In the genomic region with DNA sequence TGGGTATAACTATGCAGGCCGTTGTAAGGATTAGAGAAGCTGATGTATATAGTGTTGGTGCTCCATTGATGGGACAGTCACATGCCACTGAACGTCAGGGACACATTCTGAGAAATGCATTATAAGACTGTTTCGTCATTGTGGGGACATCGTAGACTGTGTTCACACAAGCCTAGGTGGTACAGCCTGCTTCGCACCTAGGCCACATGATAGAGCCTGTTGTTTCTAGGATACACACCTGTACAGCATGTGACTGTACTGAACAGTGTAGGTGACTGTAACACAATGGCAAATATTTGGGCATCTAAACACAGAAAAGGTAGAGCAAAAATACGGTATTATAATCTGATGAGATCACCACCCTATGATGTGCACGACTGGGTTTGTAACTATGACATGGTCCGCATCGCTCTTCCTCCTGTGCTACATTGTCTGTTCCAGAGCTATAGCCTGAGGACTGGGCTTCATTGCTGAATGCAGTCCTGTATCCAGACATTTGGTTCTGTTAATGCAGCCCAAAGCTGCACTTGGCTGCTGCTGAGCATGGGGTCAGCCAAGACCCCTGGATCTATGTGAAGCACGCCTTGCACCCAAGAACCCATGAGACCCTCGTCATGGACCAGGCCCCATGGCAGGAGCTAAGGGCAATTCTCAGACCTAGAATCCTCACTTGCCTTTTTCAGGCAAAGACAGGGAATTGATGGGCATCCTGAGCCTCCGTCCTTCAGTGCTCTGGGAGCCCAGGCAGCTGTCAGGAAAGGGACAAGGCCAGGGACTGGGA, we compare ENCODE assay signal across 14 cellular contexts. TPM values are rescaled to one million over a fixed set of nuclear protein-coding genes. Genes with fewer than 3 reads are reported as not detected.
DNase-seq lines count a peak whose midpoint lies in the region; ATAC-seq, FAIRE-seq and TF ChIP-seq lines count a peak whose summit lies in the region.
"Had no signal": no experiment of that assay in that cellular context is flagged by ENCODE, and none has a peak within 500 bp of the region (broad histone marks: within the 10 kb centered on the region; RNA-seq: fewer than 3 reads in every experiment).

No MANE protein-coding gene starts in this region.

- no peak overlapping the region for H4K5ac ChIP-seq in H1 (ENCODE audit: insufficient read length, low read depth, low read length)

- H2BK12ac ChIP-seq in H1 (ENCODE audit: low read depth, low read length), result peak overlapping the region; percentile 82; the same call in 1 of the 2 replicates

- no peak overlapping the region for H3K9ac ChIP-seq in H1 (replicated peaks in 1 of 4; ENCODE audit: extremely low read depth in 1 of 4, low read depth in 3 of 4, low read length in 3 of 4)
- H3K9ac ChIP-seq: BLaER1 had no signal

- DNase-seq in A549 (ENCODE audit: low read depth in 1 of 2, low spot score in 1 of 2) (no peak), HTR-8/SVneo (ENCODE audit: insufficient read length, low spot score) (no peak), H1 (ENCODE audit: low read depth in 1 of 2, low spot score in 2 of 2) (peak in 1 of 2 experiments; percentile 29), osteoblast (ENCODE audit: insufficient read length, low spot score, missing footprints) (no peak), DMS53 (lab: John Stamatoyannopoulos, UW) (no peak)
- DNase-seq in stimulated activated CD4-positive, alpha-beta T cell treated with anti-CD3 and anti-CD28 coated beads, Interleukin-15, amount 100 ng/mL, for 24 hours, result no peak
- no peak for DNase-seq in activated CD4-positive, alpha-beta T cell treated with anti-CD3 and anti-CD28 coated beads for 1 hour

- H3K4ac ChIP-seq in H1 (replicated peaks; ENCODE audit: insufficient read length, low read depth, low read length), result no peak overlapping the region

- TF ChIP-seq POLR2A in A549 (IDR thresholded peaks at IDR 0.05; ENCODE audit: low read length) (no peak), H1 (IDR thresholded peaks at IDR 0.05; ENCODE audit: control extremely low read depth in 1 of 2, low read depth in 2 of 2, low read length in 2 of 2) (no peak)

- H2AK5ac ChIP-seq in H1 (ENCODE audit: low read depth, low read length), result no peak overlapping the region

- no peak overlapping the region for H2BK120ac ChIP-seq in H1 (replicated peaks; ENCODE audit: low read depth, low read length)

- H3K27ac ChIP-seq in A549, result no peak overlapping the region
- H3K27ac ChIP-seq in H1 (ENCODE audit: low read depth, low read length), result no peak overlapping the region
- H3K27ac ChIP-seq in osteoblast (ENCODE audit: low read depth, low read length), result no peak overlapping the region
- H3K27ac ChIP-seq: BLaER1, HL-60, Peyer's patch had no signal

- H3K56ac ChIP-seq in H1 (replicated peaks; ENCODE audit: insufficient read length, low read depth, low read length), result no peak overlapping the region

- CTCF ChIA-PET in A549 (lab: Yijun Ruan, JAX), result interaction anchor here (0.5 to 4.8 kb wide), 46 partner anchors 9 to 635 kb away, joined by 3 to 70 read pairs (median 5); a partner anchor contains a TSS
- CTCF ChIA-PET in H1 (lab: Charles Lee; ENCODE audit: partially characterized antibody), result interaction anchor here (0.7 to 13.3 kb wide), 49 partner anchors 10 to 528 kb away, joined by 3 to 336 read pairs (median 6); a partner anchor contains a TSS

- H3K18ac ChIP-seq in H1 (ENCODE audit: extremely low read depth, low read length), result 0 out of 2 replicates have a peak overlapping the region, but pooled peaks have one; percentile 27

- FAIRE-seq in A549 (lab: Jason Lieb, UNC) (no peak), HTR-8/SVneo (lab: Jason Lieb, UNC) (peak; percentile 52), H1 (lab: Jason Lieb, UNC) (no peak)
- FAIRE-seq: H54 had no signal

- H3K36me3 ChIP-seq in H1 (ENCODE audit: control insufficient read depth in 2 of 4, insufficient read depth in 4 of 4, low read length in 3 of 4) (no peaks in the 10 kb centered on the region), osteoblast (ENCODE audit: insufficient read depth, low read length) (no peaks in the 10 kb centered on the region)
- H3K36me3 ChIP-seq: BLaER1, Peyer's patch had no signal

- no peak overlapping the region for H2AFZ ChIP-seq in H1 (ENCODE audit: low read length)
- H2AFZ ChIP-seq in osteoblast (ENCODE audit: low read length), result peak overlapping the region; percentile 55

- no peak overlapping the region for H4K8ac ChIP-seq in H1 (ENCODE audit: extremely low read depth, insufficient read depth, low read length)

- H2BK20ac ChIP-seq in H1 (ENCODE audit: low read length), result peak overlapping the region; percentile 62; the same call in 1 of the 2 replicates

- TF ChIP-seq CTCF in A549 (IDR thresholded peaks at IDR 0.05), result no peak
- no peak for TF ChIP-seq CTCF in H1 (IDR thresholded peaks at IDR 0.05; ENCODE audit: control extremely low read depth in 1 of 3, insufficient read depth in 1 of 3, low read depth in 1 of 3, low read length in 3 of 3)
- TF ChIP-seq CTCF in osteoblast (IDR thresholded peaks at IDR 0.05; ENCODE audit: extremely low read depth, low read depth, low read length), result no peak

- no peaks in the 10 kb centered on the region for H3K79me2 ChIP-seq in H1 (ENCODE audit: control insufficient read depth in 1 of 2, insufficient read depth in 2 of 2, low read length in 2 of 2)
- H3K79me2 ChIP-seq in osteoblast (ENCODE audit: insufficient read depth, low read length), result no peaks in the 10 kb centered on the region

- H3K23ac ChIP-seq in H1 (ENCODE audit: insufficient read length), result no peak overlapping the region

- WGBS in A549 (ENCODE audit: missing lambda C conversion rate), result 62% methylated on average over 11 of the region's 12 CpGs
- WGBS in H1 (ENCODE audit: extremely low coverage in 1 of 2, insufficient coverage in 1 of 2, insufficient read length in 1 of 2, insufficient replicate concordance in 2 of 2, low coverage in 1 of 2, low lambda C conversion rate in 2 of 2, missing lambda C conversion rate in 1 of 2), 2 experiments, result 87% methylated on average over 12 of the region's 12 CpGs; no CpG with 5 or more reads in 1 of the 2 experiments

- H4K20me1 ChIP-seq in H1 (replicated peaks in 1 of 2; ENCODE audit: control insufficient read depth in 1 of 2, insufficient read depth in 2 of 2, low read length in 2 of 2) (peaks cover 0 to 3% of the 10 kb centered on the region in 2 experiments), osteoblast (ENCODE audit: insufficient read depth, low read length) (no peaks in the 10 kb centered on the region)
- H4K20me1 ChIP-seq: BLaER1 had no signal

- peak overlapping the region; percentile 44 for H4K91ac ChIP-seq in H1 (replicated peaks; ENCODE audit: insufficient read length, low read length)

- H3K4me1 ChIP-seq in A549, result 0 out of 3 replicates have a peak, but pooled peaks cover 3% of the 10 kb centered on the region
- H3K4me1 ChIP-seq in H1 (replicated peaks in 1 of 4; ENCODE audit: control insufficient read depth in 3 of 4, insufficient read depth in 4 of 4, low read length in 3 of 4), result peaks cover 0 to 13% (median under 1%) of the 10 kb centered on the region in 4 experiments; a peak in 5 of 7 replicates
- peaks cover 32% of the 10 kb centered on the region for H3K4me1 ChIP-seq in osteoblast (ENCODE audit: insufficient read depth, low read length)
- H3K4me1 ChIP-seq: Peyer's patch had no signal

- no peak overlapping the region for H3K14ac ChIP-seq in H1 (ENCODE audit: insufficient read length)

- H3K4me2 ChIP-seq in A549, result no peak overlapping the region
- no peak overlapping the region for H3K4me2 ChIP-seq in H1 (ENCODE audit: insufficient read depth in 1 of 2, low read depth in 2 of 2, low read length in 2 of 2)
- H3K4me2 ChIP-seq in osteoblast (ENCODE audit: insufficient read depth, low read length), result no peak overlapping the region

- H3K9me3 ChIP-seq in A549, result no peaks in the 10 kb centered on the region
- H3K9me3 ChIP-seq in H1 (ENCODE audit: insufficient read depth in 2 of 2, low read depth in 1 of 2, low read length in 1 of 2), result no peaks in the 10 kb centered on the region
- no peaks in the 10 kb centered on the region for H3K9me3 ChIP-seq in osteoblast (ENCODE audit: low read depth, low read length)
- H3K9me3 ChIP-seq: BLaER1, Peyer's patch had no signal

- H3K23me2 ChIP-seq in H1 (ENCODE audit: low read depth, low read length), result peaks cover 5% of the 10 kb centered on the region; the same call in 1 of the 2 replicates

- no peak overlapping the region; the same call in 1 of the 2 replicates for H2BK5ac ChIP-seq in H1 (ENCODE audit: low read depth, low read length)

- H3K79me1 ChIP-seq in H1 (ENCODE audit: low read depth, low read length), result no peaks in the 10 kb centered on the region

- H3K27me3 ChIP-seq in H1 (replicated peaks in 1 of 4; ENCODE audit: control insufficient read depth in 3 of 4, extremely low read depth in 1 of 4, insufficient read depth in 3 of 4, low read length in 3 of 4) (no peaks in the 10 kb centered on the region; a peak in 2 of 7 replicates), osteoblast (ENCODE audit: insufficient read depth, low read length) (peaks cover 15% of the 10 kb centered on the region)
- H3K27me3 ChIP-seq: BLaER1, Peyer's patch had no signal

- H3K4me3 ChIP-seq in A549 (no peak overlapping the region), H1 (ENCODE audit: extremely low read depth in 1 of 4, insufficient read depth in 2 of 4, low read depth in 3 of 4, low read length in 4 of 4) (no peak overlapping the region), osteoblast (ENCODE audit: insufficient read depth, low read length) (no peak overlapping the region)
- H3K4me3 ChIP-seq: BLaER1, Peyer's patch had no signal

- POLR2A ChIA-PET in A549 (lab: Yijun Ruan, JAX), result interaction anchor here (0.6 to 1.5 kb wide), 2 partner anchors 93 to 389 kb away, joined by 4 read pairs; a partner anchor contains a TSS
- POLR2A ChIA-PET in H1 (lab: Charles Lee; ENCODE audit: partially characterized antibody), result interaction anchor here (0.7 to 1.9 kb wide), 8 partner anchors 11 to 136 kb away, joined by 3 to 9 read pairs (median 5); no protein-coding TSS in a partner anchor

- no peak for TF ChIP-seq RAD21 in A549 (conservative IDR thresholded peaks at IDR 0.05 in 1 of 2, IDR thresholded peaks at IDR 0.05 in 1 of 2)
- TF ChIP-seq RAD21 in H1 (IDR thresholded peaks at IDR 0.05 in 1 of 2, conservative IDR thresholded peaks at IDR 0.05 in 1 of 2; ENCODE audit: low read depth in 2 of 2, low read length in 2 of 2), result no peak

- peak overlapping the region; percentile 92 for H2BK15ac ChIP-seq in H1 (ENCODE audit: low read length)

- ATAC-seq in A549 (peak; percentile 13 to 45; a peak in 3 of 6 replicates), GM21423 (IDR thresholded peaks at IDR 0.05; ENCODE audit: unreplicated experiment) (no peak)

- TF ChIP-seq EP300 in A549 (IDR thresholded peaks at IDR 0.05), result no peak
- no peak for TF ChIP-seq EP300 in H1 (IDR thresholded peaks at IDR 0.05; ENCODE audit: borderline replicate concordance in 1 of 2, low read depth in 2 of 2, low read length in 2 of 2)

RNA-seq across cellular contexts. Expression of a gene that starts 51.1 kb away (rescaled TPM):
- 7.1 and 8.5 TPM in 2 replicates for polyA plus RNA-seq in A549 (2011; rRNA removed)
- 11.7 and 17.8 TPM in 2 replicates for polyA plus RNA-seq in A549 (2012; cell fraction: cytosol; rRNA removed)
- 19.5 and 22.8 TPM in 2 replicates for polyA plus RNA-seq in A549 (2012; cell fraction: nucleus; rRNA removed)
- polyA plus RNA-seq in A549 (2017; fragmentation: RNase III; extraction: RNeasy Plus Mini Kit Qiagen cat#74134 plus additional on column Dnase treatment), result 16.5 to 29.4 TPM (median 19.9 TPM) in 3 replicates
- polyA minus RNA-seq in A549 (2011; rRNA and poly(A)+ RNA removed), result 16.9 and 21.8 TPM in 2 replicates
- 259 and 286 TPM in 2 replicates for total RNA-seq in H1 (2021; fragmentation: NEBNext Ultra II Directional; extraction: Animal tissue kit (Norgen Biotek cat#: 25700))
- polyA plus RNA-seq in H1 (2011; rRNA removed), result 2,050 and 2,479 TPM in 2 replicates
- 1,448 TPM for polyA plus RNA-seq in H1 (2011; cell fraction: cytosol; rRNA removed)
- polyA plus RNA-seq in H1 (2011; cell fraction: nucleus; rRNA removed), result 660 TPM
- polyA plus RNA-seq in H1 (2012, experiment 1 of 2), result 327 to 599 TPM (median 496 TPM) in 4 replicates
- 595 TPM for polyA plus RNA-seq in H1 (2012, experiment 2 of 2)
- 909 TPM for polyA plus RNA-seq in H1 (2013, experiment 1 of 2)
- 1,095 TPM for polyA plus RNA-seq in H1 (2013, experiment 2 of 2)
- polyA minus RNA-seq in H1 (2011; rRNA and poly(A)+ RNA removed), result 708 and 816 TPM in 2 replicates
- polyA minus RNA-seq in H1 (2011; cell fraction: cytosol; rRNA and poly(A)+ RNA removed), result 233 TPM
- polyA minus RNA-seq in H1 (2011; cell fraction: nucleus; rRNA and poly(A)+ RNA removed), result 264 TPM
- total RNA-seq in osteoblast, result 308 and 400 TPM in 2 replicates
- total RNA-seq: CD4-positive, alpha-beta memory T cell; HT1080 had no signal
- polyA plus RNA-seq: CD4-positive, alpha-beta memory T cell had no signal
